17 cellular contexts compared by ENCODE assay signal in genomic region chr9:129553277-129553676, GRCh38.
DNase-seq lines count a peak whose midpoint lies in the region; FAIRE-seq and TF ChIP-seq lines count a peak whose summit lies in the region.
"Had no signal": no experiment of that assay in that cellular context is flagged by ENCODE, and none has a peak within 500 bp of the region (broad histone marks: within the 10 kb centered on the region; RNA-seq: fewer than 3 reads in every experiment).

No MANE protein-coding gene starts in this region.

- no peak overlapping the region for H2BK12ac ChIP-seq in neuronal stem cell (ENCODE audit: low read length)

- peaks cover 0 to 4% (median 3%) of the 10 kb centered on the region in 7 donors for H3K9me3 Mint-ChIP-seq in CD14-positive monocyte
- no peaks in the 10 kb centered on the region for H3K9me3 Mint-ChIP-seq in endodermal cell

- peaks cover 2 to 4% of the 10 kb centered on the region in 2 donors for H3K36me3 Mint-ChIP-seq in CD14-positive monocyte
- H3K36me3 Mint-ChIP-seq in endodermal cell (ENCODE audit: low read depth) = no peaks in the 10 kb centered on the region

- DNase-seq in CD14-positive monocyte (ENCODE audit: low spot score) (peak; percentile 29), HTR-8/SVneo (ENCODE audit: insufficient read length, low spot score) (no peak), endodermal cell (no peak), neuronal stem cell (ENCODE audit: low spot score) (no peak), ureter (ENCODE audit: low spot score) (no peak), NOMO-1 treated with DMSO at 0.1 percent for 48 hours (lab: John Stamatoyannopoulos, UW; ENCODE audit: unreplicated experiment) (no peak), HEK293T (ENCODE audit: extremely low spot score) (no peak)
- DNase-seq: C1 segment of cervical spinal cord, DMS79, KG1, MV-4-11, NCI-H1694 treated with DMSO at 0.1 percent for 48 hours, NCI-H510A, NCI-H774, PC-3, SIG-M5 had no signal

- FAIRE-seq in HTR-8/SVneo (lab: Jason Lieb, UNC) = peak; percentile 74

- no peaks in the 10 kb centered on the region for H3K79me1 ChIP-seq in neuronal stem cell (ENCODE audit: low read depth, low read length)

- H3K9me3 ChIP-seq in endodermal cell (ENCODE audit: control insufficient read depth, low read length) (no peaks in the 10 kb centered on the region), neuronal stem cell (replicated peaks in 1 of 2; ENCODE audit: control insufficient read depth in 2 of 2, insufficient read depth in 1 of 2, low read depth in 1 of 2, low read length in 2 of 2) (no peaks in the 10 kb centered on the region)
- H3K9me3 ChIP-seq: HAP-1 had no signal

- no peak overlapping the region for H4K8ac ChIP-seq in neuronal stem cell (ENCODE audit: low read depth, low read length)

- H2AFZ ChIP-seq in neuronal stem cell (ENCODE audit: low read length) = no peak overlapping the region

- H3K27me3 Mint-ChIP-seq in CD14-positive monocyte (ENCODE audit: low read depth in 3 of 3) = peaks cover 26 to 35% (median 30%) of the 10 kb centered on the region in 3 donors
- H3K27me3 Mint-ChIP-seq in endodermal cell (ENCODE audit: insufficient read depth) = peaks cover 13% of the 10 kb centered on the region

- 83 to 91% methylated on average over 3 to 5 of the region's 5 CpGs for WGBS in endodermal cell (ENCODE audit: insufficient coverage in 1 of 2, insufficient read length in 1 of 2), 2 experiments
- WGBS in neuronal stem cell (ENCODE audit: extremely low coverage in 2 of 2, insufficient read length in 2 of 2, insufficient replicate concordance in 1 of 2), 2 donors = no CpG with 5 or more reads among the region's 5 CpGs

- H3K36me3 ChIP-seq in endodermal cell (ENCODE audit: control insufficient read depth, insufficient read depth, low read length) = no peaks in the 10 kb centered on the region
- H3K36me3 ChIP-seq in neuronal stem cell (replicated peaks in 1 of 2; ENCODE audit: control insufficient read depth in 2 of 2, insufficient read depth in 2 of 2, low read length in 2 of 2) = no peaks in the 10 kb centered on the region
- H3K36me3 ChIP-seq: HAP-1 had no signal

- H2BK5ac ChIP-seq in neuronal stem cell (ENCODE audit: low read length) = no peak overlapping the region

- H3K27me3 ChIP-seq in endodermal cell (ENCODE audit: control insufficient read depth, insufficient read depth, low read length, poor library complexity, severe bottlenecking) (no peaks in the 10 kb centered on the region), neuronal stem cell (ENCODE audit: control insufficient read depth in 3 of 3, insufficient read depth in 3 of 3, low read depth in 1 of 3, low read length in 3 of 3) (no peaks in the 10 kb centered on the region)

- H3K27ac ChIP-seq in endodermal cell (ENCODE audit: low read depth, low read length) (no peak overlapping the region), neuronal stem cell (replicated peaks; ENCODE audit: low read length) (no peak overlapping the region)

- H2AK5ac ChIP-seq in neuronal stem cell (ENCODE audit: low read depth, low read length) = peak overlapping the region; percentile 28

- H3K4me3 ChIP-seq in endodermal cell (ENCODE audit: low read length) (no peak overlapping the region), neuronal stem cell (ENCODE audit: low read length in 2 of 2) (no peak overlapping the region)
- H3K4me3 ChIP-seq: HAP-1 had no signal

- no peak overlapping the region for H2BK15ac ChIP-seq in neuronal stem cell (ENCODE audit: low read length)

- POLR2A ChIA-PET in HEK293T (lab: Yijun Ruan, JAX) = interaction anchor here (0.7 to 2.1 kb wide), 3 partner anchors 31 to 93 kb away, joined by 3 to 5 read pairs (median 3); no protein-coding TSS in a partner anchor

- H3K4me1 ChIP-seq in endodermal cell (ENCODE audit: control insufficient read depth, insufficient read depth, low read length) (peaks cover 15% of the 10 kb centered on the region), neuronal stem cell (ENCODE audit: control insufficient read depth in 2 of 2, insufficient read depth in 1 of 2, low read depth in 1 of 2, low read length in 2 of 2) (peaks cover 28 to 34% of the 10 kb centered on the region in 2 donors)

- no peak overlapping the region for H3K14ac ChIP-seq in neuronal stem cell (ENCODE audit: low read length)

- H3K4me2 ChIP-seq in neuronal stem cell (ENCODE audit: insufficient read depth, low read length, poor library complexity, severe bottlenecking) = no peak overlapping the region

- no peak overlapping the region for H2BK120ac ChIP-seq in neuronal stem cell (ENCODE audit: low read depth, low read length)

- H3K18ac ChIP-seq in neuronal stem cell (ENCODE audit: low read length) = peak overlapping the region; percentile 55

- H3K9ac ChIP-seq in endodermal cell (ENCODE audit: extremely low read depth, low read length, poor library complexity, severe bottlenecking) = no peak overlapping the region
- H3K9ac ChIP-seq in neuronal stem cell (ENCODE audit: low read depth, low read length, poor library complexity) = no peak overlapping the region

- no peak overlapping the region for H3K4ac ChIP-seq in neuronal stem cell (ENCODE audit: low read length)

- H3K23ac ChIP-seq in neuronal stem cell (ENCODE audit: low read depth, low read length, poor library complexity) = no peak overlapping the region

- TF ChIP-seq CTCF in CD14-positive monocyte (IDR thresholded peaks at IDR 0.05) = no peak
- peak; percentile 23 for TF ChIP-seq CTCF in endodermal cell (conservative IDR thresholded peaks at IDR 0.05)

- H3K4me3 Mint-ChIP-seq in CD14-positive monocyte (no peak overlapping the region), endodermal cell (no peak overlapping the region)

- intact Hi-C loops in CD14-positive monocyte (cut with micrococcal nuclease) = no loop called here

- H4K91ac ChIP-seq in neuronal stem cell (ENCODE audit: low read depth, low read length, poor library complexity) = no peak overlapping the region

- H3K27ac Mint-ChIP-seq in CD14-positive monocyte (no peak overlapping the region), endodermal cell (no peak overlapping the region)

- H3K4me1 Mint-ChIP-seq in CD14-positive monocyte = peaks cover 32% of the 10 kb centered on the region
- H3K4me1 Mint-ChIP-seq in endodermal cell = peaks cover 30% of the 10 kb centered on the region

- CTCF ChIA-PET in HEK293T (lab: Yijun Ruan, JAX) = no interaction called here

TF ChIP-seq in HEK293T, 16 proteins besides CTCF, POLR2A, EP300 and RAD21:
- TF ChIP-seq ZNF384 (IDR thresholded peaks at IDR 0.05) (no peak), TARDBP (IDR thresholded peaks at IDR 0.05) (no peak), NFRKB (IDR thresholded peaks at IDR 0.05) (no peak), FOXA1 (IDR thresholded peaks at IDR 0.05) (no peak), BHLHE40 (IDR thresholded peaks at IDR 0.05; ENCODE audit: borderline replicate concordance) (no peak), L3MBTL2 (conservative IDR thresholded peaks at IDR 0.05) (no peak), ELF4 (IDR thresholded peaks at IDR 0.05) (no peak), FOXM1 (IDR thresholded peaks at IDR 0.05; ENCODE audit: borderline replicate concordance) (no peak), LEF1 (IDR thresholded peaks at IDR 0.05; ENCODE audit: borderline replicate concordance) (no peak), ARNT (IDR thresholded peaks at IDR 0.05) (no peak), SP1 (IDR thresholded peaks at IDR 0.05) (no peak), HDGF (IDR thresholded peaks at IDR 0.05; ENCODE audit: borderline replicate concordance) (no peak), PKNOX1 (IDR thresholded peaks at IDR 0.05) (no peak)
